8 cellular contexts compared by ENCODE assay signal in genomic region chr1:53982034-53982761, GRCh38. TPM values are rescaled to one million over a fixed set of nuclear protein-coding genes. Genes with fewer than 3 reads are reported as not detected.
DNase-seq lines count a peak whose midpoint lies in the region; ATAC-seq, FAIRE-seq and TF ChIP-seq lines count a peak whose summit lies in the region.

No MANE protein-coding gene starts in this region.

- H3K4me3 ChIP-seq in foreskin fibroblast (ENCODE audit: low read depth in 1 of 2, low read length in 2 of 2): peak overlapping the region; percentile 39 to 54

- ATAC-seq in omental fat pad (ENCODE audit: low FRiP score) (peak; percentile 74), GM21737 (IDR thresholded peaks at IDR 0.05; ENCODE audit: unreplicated experiment) (no peak), GM18868 (IDR thresholded peaks at IDR 0.05; ENCODE audit: unreplicated experiment) (no peak)

- FAIRE-seq in GM12892 (lab: Jason Lieb, UNC): no peak

- TF ChIP-seq CTCF in foreskin fibroblast (IDR thresholded peaks at IDR 0.05; ENCODE audit: low read depth, low read length) (no peak), omental fat pad (IDR thresholded peaks at IDR 0.05) (no peak)

- DNase-seq in EL: peak; percentile 70
- DNase-seq in RPMI7951 (ENCODE audit: low read depth): peak; percentile 70
- DNase-seq in foreskin fibroblast: peak; percentile 47 to 77
- DNase-seq in omental fat pad (ENCODE audit: low spot score): no peak
- no peak for DNase-seq in stimulated activated CD4-positive, alpha-beta T cell treated with anti-CD3 and anti-CD28 coated beads, Interleukin-12 subunit alpha, Interleukin-12 subunit beta, amount 100 ng/mL, for 4 hours
- no peak for DNase-seq in GM12892 (ENCODE audit: insufficient read length)

- no peak for TF ChIP-seq POLR2A in GM12892 (IDR thresholded peaks at IDR 0.05; ENCODE audit: low read depth, low read length)

RNA-seq across cellular contexts. Expression of gene LDLRAD1, which starts 35.8 kb away (rescaled TPM):
- not detected in 2 replicates for total RNA-seq in RPMI7951 (2014; rRNA removed; shearing (Covaris generic))
- total RNA-seq in omental fat pad: not detected
- not detected for polyA plus RNA-seq in GM12892 (2012; ENCODE audit: missing spikeins)

RNA-seq across cellular contexts. Expression of gene LRRC42, which starts 36.0 kb away (rescaled TPM):
- 51.3 and 57.8 TPM in 2 replicates for total RNA-seq in RPMI7951 (2014; rRNA removed; shearing (Covaris generic))
- 10 to 100 TPM; 12.6 to 22.8 (median 16.7) TPM for total RNA-seq in omental fat pad
- 26.8 TPM for polyA plus RNA-seq in GM12892 (2012; ENCODE audit: missing spikeins)

RNA-seq across cellular contexts. Expression of gene IFT25, which starts 36.7 kb away (rescaled TPM):
- 100 and 107 TPM in 2 replicates for total RNA-seq in RPMI7951 (2014; rRNA removed; shearing (Covaris generic))
- total RNA-seq in omental fat pad: 10 to 100 TPM; 11.6 to 24.6 (median 15.5) TPM
- 92.9 TPM for polyA plus RNA-seq in GM12892 (2012; ENCODE audit: missing spikeins)

Comparison
In these comparisons a context has a peak if more than half of its experiments do, and no peak if none do; other contexts are left out.
1. DNase-seq: peak in EL (single experiment), RPMI7951 (single experiment) and foreskin fibroblast (2 of 2); none in omental fat pad (single experiment), stimulated activated CD4-positive, alpha-beta T cell treated with anti-CD3 and anti-CD28 coated beads, Interleukin-12 subunit alpha, Interleukin-12 subunit beta, amount 100 ng/mL, for 4 hours (single experiment) and GM12892 (single experiment).